25 cellular contexts compared by ENCODE assay signal in genomic region chr21:42298237-42298636, GRCh38. TPM values are rescaled to one million over a fixed set of nuclear protein-coding genes. Genes with fewer than 3 reads are reported as not detected.
DNase-seq lines count a peak whose midpoint lies in the region; ATAC-seq, FAIRE-seq and TF ChIP-seq lines count a peak whose summit lies in the region.
"Had no signal": no experiment of that assay in that cellular context is flagged by ENCODE, and none has a peak within 500 bp of the region (broad histone marks: within the 10 kb centered on the region; RNA-seq: fewer than 3 reads in every experiment).

No MANE protein-coding gene starts in this region.

- H3K27ac ChIP-seq in breast epithelium (peak overlapping the region in 1 of 2 donors; percentile 90), mammary epithelial cell (ENCODE audit: insufficient read depth, low read depth, low read length) (no peak overlapping the region), kidney (ENCODE audit: low read depth in 2 of 2, low read length in 2 of 2) (no peak overlapping the region), adrenal gland (no peak overlapping the region)
- H3K27ac ChIP-seq: BLaER1 had no signal

- H3K9ac ChIP-seq in mammary epithelial cell (ENCODE audit: insufficient read depth, low read length) (no peak overlapping the region), kidney (ENCODE audit: low read length in 2 of 2) (no peak overlapping the region)
- H3K9ac ChIP-seq: BLaER1 had no signal

- TF ChIP-seq POLR2A in breast epithelium (IDR thresholded peaks at IDR 0.05) (no peak), adrenal gland (IDR thresholded peaks at IDR 0.05) (no peak)

- TF ChIP-seq CTCF in MCF 10A (IDR thresholded peaks at IDR 0.05; ENCODE audit: unreplicated experiment) (no peak), breast epithelium (IDR thresholded peaks at IDR 0.05) (no peak), mammary epithelial cell (conservative IDR thresholded peaks at IDR 0.05 in 1 of 2, IDR thresholded peaks at IDR 0.05 in 1 of 2; ENCODE audit: extremely low read depth in 1 of 2, insufficient read depth in 1 of 2, low read depth in 1 of 2, low read length in 2 of 2) (no peak), kidney (IDR thresholded peaks at IDR 0.05; ENCODE audit: borderline replicate concordance, extremely low read depth, insufficient read depth) (no peak), adrenal gland (IDR thresholded peaks at IDR 0.05) (no peak)

- DNase-seq in MCF 10A (ENCODE audit: unreplicated experiment), result peak; percentile 61
- DNase-seq in breast epithelium (ENCODE audit: low spot score in 2 of 2), result no peak
- peak; percentile 50 for DNase-seq in mammary epithelial cell
- DNase-seq in kidney, result peak; percentile 39
- DNase-seq in GM19239 (ENCODE audit: insufficient read length, low spot score), result no peak
- DNase-seq in GM19240 (ENCODE audit: insufficient read length, low spot score), result no peak
- DNase-seq in adrenal gland, result no peak
- DNase-seq: 8988T; CD8-positive, alpha-beta memory T cell; DND-41; GF-D8; H9; MV-4-11; NCI-H1417; NCI-H2029; NCI-H2171; NCI-H774 had no signal

- no peak overlapping the region for H2AFZ ChIP-seq in mammary epithelial cell (ENCODE audit: low read depth, low read length)

- H4K20me1 ChIP-seq in mammary epithelial cell (ENCODE audit: insufficient read depth, low read length), result no peaks in the 10 kb centered on the region
- H4K20me1 ChIP-seq: BLaER1 had no signal

- no peaks in the 10 kb centered on the region for H3K4me1 Mint-ChIP-seq in MCF 10A (ENCODE audit: insufficient read depth, unreplicated experiment)

- H3K4me1 ChIP-seq in breast epithelium (peaks cover 0 to 4% of the 10 kb centered on the region in 2 donors), mammary epithelial cell (ENCODE audit: insufficient read depth, low read length) (no peaks in the 10 kb centered on the region), kidney (ENCODE audit: control insufficient read depth in 1 of 2, insufficient read depth in 1 of 2, low read depth in 1 of 2, low read length in 2 of 2) (no peaks in the 10 kb centered on the region), adrenal gland (replicated peaks in 1 of 2) (no peaks in the 10 kb centered on the region)

- POLR2A ChIA-PET in MCF 10A (lab: Yijun Ruan, JAX), result no interaction called here

- H3K27me3 Mint-ChIP-seq in MCF 10A (ENCODE audit: insufficient read depth, unreplicated experiment), result no peaks in the 10 kb centered on the region
- H3K27me3 Mint-ChIP-seq: CD8-positive, alpha-beta memory T cell had no signal

- no peaks in the 10 kb centered on the region for H3K79me2 ChIP-seq in mammary epithelial cell (ENCODE audit: insufficient read depth, low read length)

- H3K36me3 Mint-ChIP-seq in MCF 10A (ENCODE audit: insufficient read depth, unreplicated experiment), result peaks cover 16% of the 10 kb centered on the region

- H3K9me3 ChIP-seq in breast epithelium (no peaks in the 10 kb centered on the region), mammary epithelial cell (replicated peaks; ENCODE audit: insufficient read depth, low read length) (no peaks in the 10 kb centered on the region), kidney (ENCODE audit: control insufficient read depth in 1 of 2, low read length in 2 of 2) (no peaks in the 10 kb centered on the region), adrenal gland (replicated peaks in 1 of 3) (no peaks in the 10 kb centered on the region)
- H3K9me3 ChIP-seq: BLaER1 had no signal

- H3K4me3 ChIP-seq in breast epithelium (no peak overlapping the region), mammary epithelial cell (replicated peaks in 1 of 3; ENCODE audit: insufficient read depth in 1 of 3, low read depth in 2 of 3, low read length in 3 of 3) (no peak overlapping the region), kidney (ENCODE audit: low read length in 2 of 2) (no peak overlapping the region), adrenal gland (no peak overlapping the region)
- H3K4me3 ChIP-seq: BLaER1 had no signal

- dilution Hi-C loops in mammary epithelial cell (cut with HindIII; ENCODE audit: low sequenced_read_pairs), result no loop called here

- H3K4me3 Mint-ChIP-seq in MCF 10A (ENCODE audit: unreplicated experiment), result no peak overlapping the region
- H3K4me3 Mint-ChIP-seq: CD8-positive, alpha-beta memory T cell; H9 had no signal

- CTCF ChIA-PET in MCF 10A (lab: Yijun Ruan, JAX) (interaction anchor here (4.0 kb wide), 1 partner anchor 12 kb away, joined by 23 read pairs; no protein-coding TSS in a partner anchor), mammary epithelial cell (lab: Charles Lee; ENCODE audit: low non-redundant PET) (no interaction called here)

- WGBS in mammary epithelial cell (ENCODE audit: low coverage, missing lambda C conversion rate), result 62% methylated on average over 6 of the region's 6 CpGs
- 77 to 82% (median 80%) methylated on average over 6 of the region's 6 CpGs for WGBS in adrenal gland, 4 donors

- no peak for ATAC-seq in GM21515 (IDR thresholded peaks at IDR 0.05; ENCODE audit: unreplicated experiment)
- ATAC-seq: SK-N-SH treated with all-trans-retinoic acid at 6 μM for 48 hours had no signal

- FAIRE-seq in kidney (lab: Jason Lieb, UNC) (no peak), GM19239 (lab: Jason Lieb, UNC) (no peak)
- FAIRE-seq: GM12891, HTR-8/SVneo had no signal

- in situ Hi-C loops in mammary epithelial cell (cut with MboI; ENCODE audit: low sequenced_read_pairs in 2 of 2), result no loop called here

- H3K4me2 ChIP-seq in mammary epithelial cell (ENCODE audit: insufficient read depth, low read depth, low read length), result no peak overlapping the region
- H3K4me2 ChIP-seq: BLaER1 had no signal

- intact Hi-C loops in MCF 10A (cut with micrococcal nuclease) (no loop called here), breast epithelium (cut with DNase I; ENCODE audit: low total_unique reads) (no loop called here), mammary epithelial cell (cut with micrococcal nuclease) (no loop called here), kidney (cut with DNase I) (no loop called here), adrenal gland (cut with DNase I) (no loop called here)

- no peak overlapping the region for H3K27ac Mint-ChIP-seq in MCF 10A (ENCODE audit: low read depth, unreplicated experiment)

- H3K27me3 ChIP-seq in breast epithelium (no peaks in the 10 kb centered on the region), mammary epithelial cell (ENCODE audit: insufficient read depth, low read length) (no peaks in the 10 kb centered on the region), adrenal gland (no peaks in the 10 kb centered on the region)
- H3K27me3 ChIP-seq: BLaER1 had no signal

- no TSS peak for BruUV-seq in MCF 10A (replicated peaks; lab: Mats Ljungman, UMichigan)
- no TSS peak for BruUV-seq in mammary epithelial cell (replicated peaks; lab: Mats Ljungman, UMichigan)

- no peaks in the 10 kb centered on the region for H3K36me3 ChIP-seq in breast epithelium
- H3K36me3 ChIP-seq in mammary epithelial cell (ENCODE audit: insufficient read depth, low read length), result no peaks in the 10 kb centered on the region
- H3K36me3 ChIP-seq in kidney (ENCODE audit: control insufficient read depth in 1 of 2, insufficient read depth in 2 of 2, low read length in 2 of 2), result peaks cover 0 to 4% of the 10 kb centered on the region in 2 donors
- peaks cover 0 to 28% of the 10 kb centered on the region in 2 donors for H3K36me3 ChIP-seq in adrenal gland (replicated peaks in 1 of 2)

- H3K9me3 Mint-ChIP-seq in MCF 10A (ENCODE audit: unreplicated experiment), result no peaks in the 10 kb centered on the region
- H3K9me3 Mint-ChIP-seq: CD8-positive, alpha-beta memory T cell; H9 had no signal

RNA-seq across cellular contexts. Expression of gene TFF3, which starts 17.0 kb away (rescaled TPM):
- not detected in 2 replicates for total RNA-seq in MCF 10A (2022)
- 100 to 1,000 TPM in 1 of 3 donors, 10 to 100 TPM in 1, under 1 TPM in 1; 0.96 to 108 (median 11.4) TPM for total RNA-seq in breast epithelium
- total RNA-seq in mammary epithelial cell, result not detected
- not detected for polyA plus RNA-seq in mammary epithelial cell
- polyA minus RNA-seq in mammary epithelial cell, result not detected
- total RNA-seq in kidney, result 22.4 TPM
- polyA plus RNA-seq in kidney (ENCODE audit: insufficient read depth, low read depth, low replicate concordance), result 10.0 TPM
- total RNA-seq in adrenal gland, result 10 to 100 TPM in 4 of 8 donors, 1 to 10 TPM in 4; 3.3 to 29.3 (median 11.1) TPM
- 10 to 100 TPM in 2 of 3 donors, 1 to 10 TPM in 1; 1.2 to 42.3 (median 20.4) TPM for polyA plus RNA-seq in adrenal gland
- total RNA-seq: CD8-positive, alpha-beta memory T cell; NCI-H460; T-helper 1 cell treated with Interleukin-12 subunit alpha and Interleukin-12 subunit beta and Interleukin-4 antibody, amounts not matched to agents 30 ng/mL and 1 ng/mL, for 36 hours had no signal
- polyA plus RNA-seq: CD8-positive, alpha-beta memory T cell had no signal

RNA-seq across cellular contexts. Expression of gene TFF2, which starts 52.6 kb away (rescaled TPM):
- total RNA-seq in MCF 10A (2022) (not detected in 2 replicates), breast epithelium (not detected), mammary epithelial cell (not detected), kidney (not detected), adrenal gland (not detected)
- polyA plus RNA-seq in mammary epithelial cell (not detected), kidney (ENCODE audit: insufficient read depth, low read depth, low replicate concordance) (not detected), adrenal gland (under 1 TPM in 1 of 3 donors, not detected in 2; 0.17 TPM)
- not detected for polyA minus RNA-seq in mammary epithelial cell
- total RNA-seq: CD8-positive, alpha-beta memory T cell; H9; NCI-H460; Right ventricle myocardium superior; T-helper 1 cell treated with Interleukin-12 subunit alpha and Interleukin-12 subunit beta and Interleukin-4 antibody, amounts not matched to agents 30 ng/mL and 1 ng/mL, for 36 hours had no signal
- polyA plus RNA-seq: CD8-positive, alpha-beta memory T cell had no signal

Comparison
In these comparisons a context has a peak if more than half of its experiments do, and no peak if none do; other contexts are left out.
1. DNase-seq: peak in MCF 10A (single experiment), mammary epithelial cell (single experiment) and kidney (single experiment); none in breast epithelium (0 of 2), GM19239 (single experiment), GM19240 (single experiment) and adrenal gland (0 of 7).